In genomic region chr12:53345486-53346195, GRCh38 we compare ENCODE assay signal across 1 cellular context.
TF ChIP-seq lines count a peak whose summit lies in the region.

No MANE protein-coding gene starts in this region.

TF ChIP-seq in HepG2, 621 proteins besides CTCF, POLR2A, EP300 and RAD21:
- TF ChIP-seq NONO (IDR thresholded peaks at IDR 0.05) (no peak), NONO (CRISPR knock-in tag; conservative IDR thresholded peaks at IDR 0.05) (no peak), ZNF607 (CRISPR knock-in tag; IDR thresholded peaks at IDR 0.05; ENCODE audit: borderline replicate concordance) (no peak), HOMEZ (CRISPR knock-in tag; IDR thresholded peaks at IDR 0.05; ENCODE audit: low read depth) (0 out of 2 replicates have a peak, but pooled peaks have one; percentile 0), NFYC (CRISPR knock-in tag; IDR thresholded peaks at IDR 0.05) (no peak), SALL2 (CRISPR knock-in tag; IDR thresholded peaks at IDR 0.05) (no peak), NFKBIZ (CRISPR knock-in tag; IDR thresholded peaks at IDR 0.05) (0 out of 2 replicates have a peak, but pooled peaks have one; percentile 2)
